Comparison of ENCODE assay signal across 8 cellular contexts in genomic region chr17:57114085-57114673, GRCh38. TPM values are rescaled to one million over a fixed set of nuclear protein-coding genes. Genes with fewer than 3 reads are reported as not detected.
DNase-seq lines count a peak whose midpoint lies in the region; ATAC-seq, FAIRE-seq and TF ChIP-seq lines count a peak whose summit lies in the region.

No MANE protein-coding gene starts in this region.

- no peaks in the 10 kb centered on the region for H4K20me1 ChIP-seq in keratinocyte (ENCODE audit: control insufficient read depth, extremely low read depth, insufficient read depth, low read length)

- ATAC-seq in GM21528 (IDR thresholded peaks at IDR 0.05; ENCODE audit: low FRiP score, unreplicated experiment), result no peak
- no peak for ATAC-seq in HG03139 (IDR thresholded peaks at IDR 0.05; ENCODE audit: unreplicated experiment)

- dilution Hi-C loops in keratinocyte (cut with MboI; ENCODE audit: extremely low pct_ligation_motif_present, low sequenced_read_pairs), result no loop called here

- H2AFZ ChIP-seq in keratinocyte (ENCODE audit: control insufficient read depth, low read length), result no peak overlapping the region

- no peak overlapping the region for H3K4me2 ChIP-seq in keratinocyte (ENCODE audit: control insufficient read depth, extremely low read depth, insufficient read depth, low read depth, low read length)

- H3K27ac ChIP-seq in keratinocyte (ENCODE audit: control insufficient read depth, insufficient read depth, low read length), result no peak overlapping the region

- H3K36me3 ChIP-seq in adipocyte (ENCODE audit: control insufficient read depth, insufficient read depth, low read length, severe bottlenecking), result peaks cover 53% of the 10 kb centered on the region
- H3K36me3 ChIP-seq in keratinocyte (ENCODE audit: control insufficient read depth in 2 of 2, extremely low read depth in 1 of 2, insufficient read depth in 2 of 2, low read length in 2 of 2), result peaks cover 32 to 46% of the 10 kb centered on the region in 2 experiments

- H3K9ac ChIP-seq in adipocyte (ENCODE audit: low read length) (no peak overlapping the region), keratinocyte (ENCODE audit: control insufficient read depth, extremely low read depth, insufficient read depth, low read length) (no peak overlapping the region)

- H3K27me3 ChIP-seq in adipocyte (replicated peaks; ENCODE audit: control insufficient read depth, insufficient read depth, low read length) (no peaks in the 10 kb centered on the region), keratinocyte (ENCODE audit: control insufficient read depth, extremely low read depth, insufficient read depth, low read length) (no peaks in the 10 kb centered on the region)

- peaks cover 3% of the 10 kb centered on the region for H3K79me2 ChIP-seq in keratinocyte (ENCODE audit: control insufficient read depth, insufficient read depth, low read length)

- peaks cover 5% of the 10 kb centered on the region for H3K9me1 ChIP-seq in keratinocyte (ENCODE audit: control insufficient read depth, extremely low read depth, insufficient read depth, low read length)

- H3K4me1 ChIP-seq in adipocyte (ENCODE audit: control insufficient read depth, insufficient read depth, low read length), result peaks cover 27% of the 10 kb centered on the region
- peaks cover 12% of the 10 kb centered on the region for H3K4me1 ChIP-seq in keratinocyte (ENCODE audit: control insufficient read depth, extremely low read depth, insufficient read depth, low read length)

- DNase-seq in AG10803 (ENCODE audit: low read depth) (peak; percentile 9), GM19238 (ENCODE audit: insufficient read length, low spot score) (peak; percentile 61), T follicular helper cell (ENCODE audit: low read depth) (peak; percentile 46), adipocyte (ENCODE audit: low read depth) (peak; percentile 41), keratinocyte (ENCODE audit: low read depth, low spot score) (no peak)
- DNase-seq in stimulated activated CD4-positive, alpha-beta T cell treated with anti-CD3 and anti-CD28 coated beads, TNF-alpha, amount 100 ng/mL, for 24 hours (ENCODE audit: low read depth in 3 of 3), result peak; percentile 33 to 63 (median 55)

- no peaks in the 10 kb centered on the region for H3K9me3 ChIP-seq in adipocyte (ENCODE audit: control insufficient read depth, low read length)
- H3K9me3 ChIP-seq in keratinocyte (ENCODE audit: control insufficient read depth, low read depth, low read length), result no peaks in the 10 kb centered on the region

- peak; percentile 73 for TF ChIP-seq CTCF in AG10803 (conservative IDR thresholded peaks at IDR 0.05; ENCODE audit: low read length)
- peak; percentile 85 to 94 (median 86) for TF ChIP-seq CTCF in keratinocyte (optimal IDR thresholded peaks at IDR 0.05 in 1 of 3, IDR thresholded peaks at IDR 0.05 in 1 of 3, conservative IDR thresholded peaks at IDR 0.05 in 1 of 3; ENCODE audit: extremely low read depth in 1 of 3, insufficient read depth in 2 of 3, low read length in 3 of 3)

- no peak overlapping the region for H3K4me3 ChIP-seq in AG10803 (ENCODE audit: low read length)
- no peak overlapping the region for H3K4me3 ChIP-seq in adipocyte (ENCODE audit: low read length)
- H3K4me3 ChIP-seq in keratinocyte (ENCODE audit: control insufficient read depth in 2 of 3, extremely low read depth in 1 of 3, insufficient read depth in 2 of 3, low read depth in 1 of 3, low read length in 3 of 3), result no peak overlapping the region

- peak; percentile 44 for FAIRE-seq in keratinocyte (lab: Jason Lieb, UNC)

RNA-seq across cellular contexts. Expression of gene AKAP1, which starts 29.1 kb away (rescaled TPM):
- 24.1 to 39.5 TPM (median 31.3 TPM) in 3 replicates for polyA plus RNA-seq in keratinocyte
- 33.6 TPM for polyA plus RNA-seq in keratinocyte (2011; ENCODE audit: low read depth)
- polyA plus RNA-seq in keratinocyte (2011; cell fraction: cytosol; rRNA removed), result 16.5 and 16.6 TPM in 2 replicates
- 106 and 125 TPM in 2 replicates for polyA plus RNA-seq in keratinocyte (2011; cell fraction: nucleus; rRNA removed)
- 15.7 and 21.0 TPM in 2 replicates for polyA plus RNA-seq in keratinocyte (2012; ENCODE audit: low replicate concordance)
- 65.2 to 105 TPM (median 75.1 TPM) in 3 replicates for polyA minus RNA-seq in keratinocyte
- polyA minus RNA-seq in keratinocyte (2011; cell fraction: cytosol; rRNA and poly(A)+ RNA removed), result 49.1 TPM
- 69.1 and 71.8 TPM in 2 replicates for polyA minus RNA-seq in keratinocyte (2011; cell fraction: nucleus; rRNA and poly(A)+ RNA removed)
